23 cellular contexts compared by ENCODE assay signal in genomic region chr4:186934841-186935443, GRCh38.
DNase-seq lines count a peak whose midpoint lies in the region; ATAC-seq and TF ChIP-seq lines count a peak whose summit lies in the region.
"Had no signal": no experiment of that assay in that cellular context is flagged by ENCODE, and none has a peak within 500 bp of the region (broad histone marks: within the 10 kb centered on the region; RNA-seq: fewer than 3 reads in every experiment).

No MANE protein-coding gene starts in this region.

- H3K9ac ChIP-seq in BLaER1, result no peak overlapping the region

- H3K9me3 ChIP-seq in BLaER1 (peaks cover 13% of the 10 kb centered on the region), breast epithelium (no peaks in the 10 kb centered on the region), lower lobe of right lung (no peaks in the 10 kb centered on the region), T-helper 17 cell (ENCODE audit: control insufficient read depth, low read length, poor library complexity, severe bottlenecking) (no peaks in the 10 kb centered on the region)
- H3K9me3 ChIP-seq: right lobe of liver, testis had no signal

- no peak for TF ChIP-seq POLR2A in breast epithelium (IDR thresholded peaks at IDR 0.05)

- DNase-seq in LHCN-M2 (ENCODE audit: low read depth) (peak; percentile 36), breast epithelium (ENCODE audit: low spot score in 2 of 2) (no peak), lower lobe of right lung (no peak), NCI-H2107 treated with DMSO at 0.1 percent for 48 hours (lab: John Stamatoyannopoulos, UW; ENCODE audit: unreplicated experiment) (no peak), T-helper 17 cell (no peak), NCI-H1105 (lab: John Stamatoyannopoulos, UW) (no peak)
- DNase-seq: activated CD4-positive, alpha-beta T cell treated with anti-CD3 and anti-CD28 coated beads, Interleukin-2, amount 10 ng/mL, durations not matched to agents 24 days and 14 days; activated gamma-delta T cell treated with Interleukin-2 at 50 U/mL for 16 hours; brain microvascular endothelial cell; cortex of kidney; heart right ventricle; immature natural killer cell; KBM-7; naive thymus-derived CD4-positive, alpha-beta T cell; NCI-H1092 treated with DMSO at 0.1 percent for 48 hours; NCI-H2107; NCI-H526; right lobe of liver; SHP77; T-cell; testis had no signal

- H3K4me3 Mint-ChIP-seq in T-helper 17 cell, result no peak overlapping the region
- H3K4me3 Mint-ChIP-seq: activated CD4-positive, alpha-beta T cell treated with anti-CD3 and anti-CD28 coated beads, Interleukin-2, amount 10 ng/mL, durations not matched to agents 24 days and 14 days; immature natural killer cell; naive thymus-derived CD4-positive, alpha-beta T cell; T-cell had no signal

- H3K36me3 Mint-ChIP-seq in T-helper 17 cell (ENCODE audit: low read depth), result no peaks in the 10 kb centered on the region
- H3K36me3 Mint-ChIP-seq: naive thymus-derived CD4-positive, alpha-beta T cell; T-cell had no signal

- intact Hi-C loops in breast epithelium (cut with DNase I; ENCODE audit: low total_unique reads) (no loop called here), lower lobe of right lung (cut with DNase I) (no loop called here)

- H3K36me3 ChIP-seq in BLaER1 (0 out of 2 replicates have a peak, but pooled peaks cover 8% of the 10 kb centered on the region), breast epithelium (no peaks in the 10 kb centered on the region), lower lobe of right lung (no peaks in the 10 kb centered on the region)
- H3K36me3 ChIP-seq: brain microvascular endothelial cell, heart right ventricle, right lobe of liver had no signal

- H3K4me3 ChIP-seq in BLaER1 (no peak overlapping the region), breast epithelium (no peak overlapping the region), lower lobe of right lung (no peak overlapping the region)
- H3K4me3 ChIP-seq: heart right ventricle, right lobe of liver, testis had no signal

- no peaks in the 10 kb centered on the region for H3K27me3 ChIP-seq in BLaER1
- H3K27me3 ChIP-seq in breast epithelium, result no peaks in the 10 kb centered on the region
- no peaks in the 10 kb centered on the region for H3K27me3 ChIP-seq in lower lobe of right lung (ENCODE audit: low read depth)
- H3K27me3 ChIP-seq: brain microvascular endothelial cell, right lobe of liver, testis had no signal

- H3K4me1 Mint-ChIP-seq in T-helper 17 cell, result no peaks in the 10 kb centered on the region
- H3K4me1 Mint-ChIP-seq: activated CD4-positive, alpha-beta T cell treated with anti-CD3 and anti-CD28 coated beads, Interleukin-2, amount 10 ng/mL, durations not matched to agents 24 days and 14 days; immature natural killer cell; naive thymus-derived CD4-positive, alpha-beta T cell; T-cell had no signal

- no peaks in the 10 kb centered on the region for H3K27me3 Mint-ChIP-seq in T-helper 17 cell
- H3K27me3 Mint-ChIP-seq: activated CD4-positive, alpha-beta T cell treated with anti-CD3 and anti-CD28 coated beads, Interleukin-2, amount 10 ng/mL, durations not matched to agents 24 days and 14 days; naive thymus-derived CD4-positive, alpha-beta T cell; T-cell had no signal

- H3K27ac ChIP-seq in BLaER1 (no peak overlapping the region), breast epithelium (peak overlapping the region; percentile 11 to 59), lower lobe of right lung (no peak overlapping the region)
- H3K27ac ChIP-seq: brain microvascular endothelial cell, right lobe of liver, testis had no signal

- TF ChIP-seq CTCF in breast epithelium (IDR thresholded peaks at IDR 0.05) (no peak), lower lobe of right lung (IDR thresholded peaks at IDR 0.05) (no peak)

- H3K4me1 ChIP-seq in BLaER1 (peaks cover 64% of the 10 kb centered on the region), breast epithelium (no peaks in the 10 kb centered on the region), lower lobe of right lung (peaks cover 12% of the 10 kb centered on the region)

- H3K4me2 ChIP-seq in BLaER1, result peak overlapping the region; percentile 68

- H4K20me1 ChIP-seq in BLaER1, result no peaks in the 10 kb centered on the region

- ATAC-seq in lower lobe of right lung (peak; percentile 70 to 72), GM21360 (IDR thresholded peaks at IDR 0.05; ENCODE audit: unreplicated experiment) (no peak), T-helper 17 cell (no peak)
- ATAC-seq: heart right ventricle; naive thymus-derived CD4-positive, alpha-beta T cell; T-cell had no signal

- H3K27ac Mint-ChIP-seq in T-helper 17 cell, result no peak overlapping the region
- H3K27ac Mint-ChIP-seq: activated CD4-positive, alpha-beta T cell treated with anti-CD3 and anti-CD28 coated beads, Interleukin-2, amount 10 ng/mL, durations not matched to agents 24 days and 14 days; immature natural killer cell; naive thymus-derived CD4-positive, alpha-beta T cell; T-cell had no signal

Comparison
In these comparisons a context has a peak if more than half of its experiments do, and no peak if none do; other contexts are left out.
1. H3K27ac ChIP-seq: peak in breast epithelium (2 of 2); none in BLaER1 (single experiment) and lower lobe of right lung (single experiment).
2. ATAC-seq: peak in lower lobe of right lung (2 of 2); none in GM21360 (single experiment) and T-helper 17 cell (single experiment).